14 cellular contexts compared by ENCODE assay signal in genomic region chr11:1437500-1437899, GRCh38. TPM values are rescaled to one million over a fixed set of nuclear protein-coding genes. Genes with fewer than 3 reads are reported as not detected.
DNase-seq lines count a peak whose midpoint lies in the region; ATAC-seq and TF ChIP-seq lines count a peak whose summit lies in the region.
"Had no signal": no experiment of that assay in that cellular context is flagged by ENCODE, and none has a peak within 500 bp of the region (broad histone marks: within the 10 kb centered on the region; RNA-seq: fewer than 3 reads in every experiment).

No MANE protein-coding gene starts in this region.

- no peaks in the 10 kb centered on the region for H3K4me1 Mint-ChIP-seq in activated naive CD4-positive, alpha-beta T cell treated with anti-CD3 and anti-CD28 coated beads, Interleukin-2, amount 10 ng/mL, durations not matched to agents 7 days and 5 days
- H3K4me1 Mint-ChIP-seq: neural crest cell had no signal

- intact Hi-C loops in right cardiac atrium (cut with DNase I), result no loop called here
- intact Hi-C loops in testis (cut with DNase I; ENCODE audit: low total_unique reads), result no loop called here

- H3K36me3 Mint-ChIP-seq in activated naive CD4-positive, alpha-beta T cell treated with anti-CD3 and anti-CD28 coated beads, Interleukin-2, amount 10 ng/mL, durations not matched to agents 7 days and 5 days, result no peaks in the 10 kb centered on the region
- H3K36me3 Mint-ChIP-seq: brain had no signal

- ATAC-seq in right cardiac atrium (peak; percentile 94 to 95), GM21528 (IDR thresholded peaks at IDR 0.05; ENCODE audit: low FRiP score, unreplicated experiment) (no peak)

- no peaks in the 10 kb centered on the region for H3K36me3 ChIP-seq in testis (ENCODE audit: low read depth, missing control alignments)

- no peak overlapping the region for H3K27ac ChIP-seq in right cardiac atrium (ENCODE audit: low read length)
- H3K27ac ChIP-seq in testis, result no peak overlapping the region
- H3K27ac ChIP-seq: PC-9 had no signal

- no peaks in the 10 kb centered on the region for H3K27me3 ChIP-seq in right cardiac atrium (ENCODE audit: control insufficient read depth, insufficient read depth)
- H3K27me3 ChIP-seq in testis, result no peaks in the 10 kb centered on the region

- DNase-seq in DMS53 (lab: John Stamatoyannopoulos, UW) (peak; percentile 41), DMS53 treated with DMSO at 0.1 percent for 48 hours (lab: John Stamatoyannopoulos, UW; ENCODE audit: unreplicated experiment) (no peak), amniotic epithelial cell (ENCODE audit: low read depth) (peak; percentile 86), right cardiac atrium (peak; percentile 77 to 92 (median 90)), testis (peak; percentile 86), ureter (ENCODE audit: low spot score) (no peak)
- DNase-seq in activated naive CD4-positive, alpha-beta T cell treated with anti-CD3 and anti-CD28 coated beads, Interleukin-2, amount 10 ng/mL, durations not matched to agents 7 days and 5 days, result no peak
- DNase-seq: activated CD8-positive, alpha-beta memory T cell treated with anti-CD3 and anti-CD28 coated beads, Interleukin-2, amount 50 U/mL, for 48 hours; NCI-H2081 treated with DMSO at 0.1 percent for 48 hours had no signal

- H3K27ac Mint-ChIP-seq in activated naive CD4-positive, alpha-beta T cell treated with anti-CD3 and anti-CD28 coated beads, Interleukin-2, amount 10 ng/mL, durations not matched to agents 7 days and 5 days, result no peak overlapping the region
- H3K27ac Mint-ChIP-seq: stimulated activated naive CD8-positive, alpha-beta T cell treated with anti-CD3 and anti-CD28 coated beads, Interleukin-15, Interleukin-2, amounts not matched to agents 100 ng/mL and 50 ng/mL, for 24 hours had no signal

- no peak for TF ChIP-seq POLR2A in testis (IDR thresholded peaks at IDR 0.05)

- no peaks in the 10 kb centered on the region for H3K27me3 Mint-ChIP-seq in activated naive CD4-positive, alpha-beta T cell treated with anti-CD3 and anti-CD28 coated beads, Interleukin-2, amount 10 ng/mL, durations not matched to agents 7 days and 5 days
- H3K27me3 Mint-ChIP-seq: brain; stimulated activated naive CD8-positive, alpha-beta T cell treated with anti-CD3 and anti-CD28 coated beads, Interleukin-15, Interleukin-2, amounts not matched to agents 100 ng/mL and 50 ng/mL, for 24 hours had no signal

- H3K4me3 Mint-ChIP-seq in activated naive CD4-positive, alpha-beta T cell treated with anti-CD3 and anti-CD28 coated beads, Interleukin-2, amount 10 ng/mL, durations not matched to agents 7 days and 5 days, result no peak overlapping the region
- H3K4me3 Mint-ChIP-seq: brain; neural crest cell; stimulated activated naive CD8-positive, alpha-beta T cell treated with anti-CD3 and anti-CD28 coated beads, Interleukin-15, Interleukin-2, amounts not matched to agents 100 ng/mL and 50 ng/mL, for 24 hours had no signal

- no peak overlapping the region for H3K4me3 ChIP-seq in right cardiac atrium (ENCODE audit: low read length)
- no peak overlapping the region for H3K4me3 ChIP-seq in testis
- H3K4me3 ChIP-seq: PC-9 had no signal

- H3K4me1 ChIP-seq in right cardiac atrium (ENCODE audit: control insufficient read depth, insufficient read depth, low read length) (peaks cover 2% of the 10 kb centered on the region), testis (peaks cover 14% of the 10 kb centered on the region)

- no peaks in the 10 kb centered on the region for H3K9me3 ChIP-seq in right cardiac atrium (ENCODE audit: control insufficient read depth, low read length)
- no peaks in the 10 kb centered on the region for H3K9me3 ChIP-seq in testis

- H3K9me3 Mint-ChIP-seq in activated naive CD4-positive, alpha-beta T cell treated with anti-CD3 and anti-CD28 coated beads, Interleukin-2, amount 10 ng/mL, durations not matched to agents 7 days and 5 days, result no peaks in the 10 kb centered on the region
- H3K9me3 Mint-ChIP-seq: brain; neural crest cell; stimulated activated naive CD8-positive, alpha-beta T cell treated with anti-CD3 and anti-CD28 coated beads, Interleukin-15, Interleukin-2, amounts not matched to agents 100 ng/mL and 50 ng/mL, for 24 hours had no signal

- TF ChIP-seq CTCF in testis (IDR thresholded peaks at IDR 0.05), result no peak

- CTCF ChIA-PET in activated naive CD4-positive, alpha-beta T cell treated with anti-CD3 and anti-CD28 coated beads, Interleukin-2, amount 10 ng/mL, durations not matched to agents 7 days and 5 days (lab: Charles Lee), result no interaction called here

- 26% methylated on average over 6 of the region's 6 CpGs for WGBS in right cardiac atrium
- 31% methylated on average over 6 of the region's 6 CpGs; no CpG with 5 or more reads in 1 of the 2 donors for WGBS in testis, 2 donors

RNA-seq across cellular contexts. Expression of gene BRSK2, which starts 47.8 kb away (rescaled TPM):
- 1 to 10 TPM in 2 of 4 donors, under 1 TPM in 2; 0.61 to 2.3 (median 1.4) TPM for total RNA-seq in right cardiac atrium
- polyA plus RNA-seq in right cardiac atrium, result 2.3 TPM
- total RNA-seq in testis, result 10 to 100 TPM; 49.1 to 52.3 TPM
- polyA plus RNA-seq in testis (ENCODE audit: insufficient read depth, low read depth, low replicate concordance), result 24.7 TPM
- total RNA-seq in ureter, result 1.7 TPM

RNA-seq across cellular contexts. Expression of gene MOB2, which starts 49.1 kb away (rescaled TPM):
- 10 to 100 TPM; 35.0 to 45.0 (median 42.0) TPM for total RNA-seq in right cardiac atrium
- 40.0 TPM for polyA plus RNA-seq in right cardiac atrium
- 10 to 100 TPM; 46.8 to 57.7 TPM for total RNA-seq in testis
- polyA plus RNA-seq in testis (ENCODE audit: insufficient read depth, low read depth, low replicate concordance), result 41.5 TPM
- 61.5 TPM for total RNA-seq in ureter

Comparison
In these comparisons a context has a peak if more than half of its experiments do, and no peak if none do; other contexts are left out.
1. DNase-seq: peak in DMS53 (single experiment), amniotic epithelial cell (single experiment), right cardiac atrium (3 of 3) and testis (single experiment); none in DMS53 treated with DMSO at 0.1 percent for 48 hours (single experiment), ureter (single experiment) and activated naive CD4-positive, alpha-beta T cell treated with anti-CD3 and anti-CD28 coated beads, Interleukin-2, amount 10 ng/mL, durations not matched to agents 7 days and 5 days (single experiment).
2. RNA of gene BRSK2, which starts 47.8 kb away (total RNA-seq): 49.1 to 52.3 TPM in testis; 0.61 to 2.3 TPM in right cardiac atrium and 1.7 TPM in ureter (single experiment); every median in the first group is over 10 times any median in the second.